8 cellular contexts compared by ENCODE assay signal in the genomic region with DNA sequence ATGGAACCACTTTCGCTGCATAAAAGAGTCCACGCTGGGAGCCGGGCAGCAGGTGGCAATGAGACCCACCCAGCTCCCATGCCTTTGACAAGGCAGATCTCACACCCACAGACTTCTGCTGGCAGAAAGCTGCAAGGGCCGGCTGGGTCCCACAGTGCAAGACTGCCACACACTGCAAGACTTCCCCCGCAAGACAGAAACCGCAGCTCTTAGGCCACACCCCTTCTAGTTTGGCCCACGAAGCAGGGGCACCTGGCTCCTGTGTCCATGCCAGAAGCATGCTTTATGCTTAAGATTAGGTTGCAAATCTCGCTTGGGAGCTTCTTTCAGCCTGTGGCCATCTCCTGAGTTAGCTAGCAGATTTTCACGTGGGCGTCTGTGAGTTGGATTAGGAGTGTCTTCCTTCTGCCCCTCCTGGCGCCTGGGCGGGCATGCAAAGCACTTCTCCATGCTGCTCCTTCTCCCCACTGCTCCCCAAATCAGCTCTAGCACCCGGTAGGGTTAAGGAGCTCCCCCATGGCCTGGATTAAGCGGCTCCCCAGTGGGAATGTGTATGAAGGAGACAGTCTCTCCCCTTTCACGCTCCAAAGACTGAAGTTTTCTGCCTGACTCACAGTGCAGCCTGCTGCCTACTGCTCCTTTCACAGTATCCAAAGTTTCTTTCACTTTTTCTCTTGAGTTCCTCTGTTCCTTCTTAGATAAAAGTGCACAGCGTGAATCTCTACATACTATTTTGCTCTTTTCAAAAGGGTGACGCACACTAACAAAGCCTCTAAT. TPM values are rescaled to one million over a fixed set of nuclear protein-coding genes. Genes with fewer than 3 reads are reported as not detected.
DNase-seq lines count a peak whose midpoint lies in the region; TF ChIP-seq lines count a peak whose summit lies in the region.

No MANE protein-coding gene starts in this region.

- intact Hi-C loops in dorsolateral prefrontal cortex (cut with DNase I), result no loop called here

- H3K36me3 ChIP-seq in ACC112 (ENCODE audit: insufficient read depth, low read length), result no peaks in the 10 kb centered on the region
- H3K36me3 ChIP-seq in HUES64 (ENCODE audit: insufficient read depth, low read length), result no peaks in the 10 kb centered on the region

- peaks cover 12% of the 10 kb centered on the region for H3K79me2 ChIP-seq in ACC112 (ENCODE audit: control insufficient read depth, insufficient read depth, low read length, unreplicated experiment)

- H3K4me1 ChIP-seq in ACC112 (ENCODE audit: control insufficient read depth, insufficient read depth, low read length, unreplicated experiment) (peaks cover 20% of the 10 kb centered on the region), HUES64 (ENCODE audit: insufficient read depth, low read length) (peaks cover 41% of the 10 kb centered on the region)

- no peaks in the 10 kb centered on the region for H3K9me3 ChIP-seq in HUES64 (ENCODE audit: insufficient read depth, low read depth, low read length)

- peak overlapping the region; percentile 80 for H3K27ac ChIP-seq in ACC112 (ENCODE audit: low read depth, low read length)
- peak overlapping the region; percentile 9 for H3K27ac ChIP-seq in HUES64 (ENCODE audit: low read depth, low read length)
- H3K27ac ChIP-seq in dorsolateral prefrontal cortex, result peak overlapping the region in 3 of 59 donors; percentile 24 to 53 (median 41)

- H3K9ac ChIP-seq in HUES64 (ENCODE audit: low read depth, low read length), result peak overlapping the region; percentile 12; the same call in 1 of the 2 replicates

- H3K27me3 ChIP-seq in ACC112 (ENCODE audit: insufficient read depth, low read length) (no peaks in the 10 kb centered on the region), HUES64 (ENCODE audit: insufficient read depth, low read length) (no peaks in the 10 kb centered on the region), dorsolateral prefrontal cortex (no peaks in the 10 kb centered on the region)

- H3K4me3 ChIP-seq in ACC112 (ENCODE audit: low read depth, low read length) (peak overlapping the region; percentile 55), HUES64 (ENCODE audit: low read length) (no peak overlapping the region), dorsolateral prefrontal cortex (peak overlapping the region in 56 of 59 donors; percentile 16 to 63 (median 42))

- peak in 7 of 10 donors; percentile 17 to 51 (median 45) for DNase-seq in dorsolateral prefrontal cortex
- peak; percentile 84 for DNase-seq in myocyte (ENCODE audit: low read depth)
- no peak for DNase-seq in stimulated activated CD4-positive, alpha-beta T cell treated with anti-CD3 and anti-CD28 coated beads, Interleukin-4, amount 100 ng/mL, for 4 hours
- DNase-seq in stimulated activated CD4-positive, alpha-beta T cell treated with anti-CD3 and anti-CD28 coated beads, Interleukin-2, amount 100 ng/mL, for 24 hours, result no peak
- no peak for DNase-seq in GOT3 (lab: John Stamatoyannopoulos, UW)
- DNase-seq in SW 1271 (lab: John Stamatoyannopoulos, UW), result no peak

- peak overlapping the region; percentile 44 for H2AFZ ChIP-seq in ACC112 (ENCODE audit: low read length, unreplicated experiment)

- WGBS in HUES64, result 55% methylated on average over 17 of the region's 17 CpGs

- TF ChIP-seq CTCF in dorsolateral prefrontal cortex (IDR thresholded peaks at IDR 0.05 in 54 of 56, conservative IDR thresholded peaks at IDR 0.05 in 2 of 56; ENCODE audit: low read depth in 1 of 56, partially characterized antibody in 56 of 56), result no peak

RNA-seq across cellular contexts. Expression of a gene that starts 17.7 kb away (rescaled TPM):
- polyA plus RNA-seq in HUES64 (2013, experiment 1 of 2), result 13.7 TPM
- polyA plus RNA-seq in HUES64 (2013, experiment 2 of 2), result 17.9 TPM
- total RNA-seq in dorsolateral prefrontal cortex, result 1 to 10 TPM; 1.7 to 7.1 (median 3.1) TPM
- total RNA-seq in myocyte, result 20.0 and 20.1 TPM in 2 replicates
- polyA plus RNA-seq in myocyte (2012), result 10.0 TPM

Comparison
In these comparisons a context has a peak if more than half of its experiments do, and no peak if none do; other contexts are left out.
1. DNase-seq: peak in dorsolateral prefrontal cortex (7 of 10) and myocyte (single experiment); none in stimulated activated CD4-positive, alpha-beta T cell treated with anti-CD3 and anti-CD28 coated beads, Interleukin-4, amount 100 ng/mL, for 4 hours (0 of 2), stimulated activated CD4-positive, alpha-beta T cell treated with anti-CD3 and anti-CD28 coated beads, Interleukin-2, amount 100 ng/mL, for 24 hours (0 of 2), GOT3 (single experiment) and SW 1271 (0 of 2).